In genomic region chr15:63615935-63616334, GRCh38 we compare ENCODE assay signal across 2 cellular contexts.
TF ChIP-seq lines count a peak whose summit lies in the region.

No MANE protein-coding gene starts in this region.

TF ChIP-seq in SK-N-SH, 30 proteins besides CTCF, POLR2A, EP300 and RAD21 (continued from another document):
- TF ChIP-seq MAX (IDR thresholded peaks at IDR 0.05; ENCODE audit: low read depth) (no peak), GATA2 (CRISPR knock-in tag; IDR thresholded peaks at IDR 0.05) (no peak), FOSL2 (IDR thresholded peaks at IDR 0.05; ENCODE audit: borderline replicate concordance, low read depth) (0 out of 2 replicates have a peak, but pooled peaks have one; percentile 4), NFIC (IDR thresholded peaks at IDR 0.05; ENCODE audit: borderline replicate concordance) (no peak)

TF ChIP-seq in SK-N-SH treated with all-trans-retinoic acid at 6 μM for 48 hours, 23 proteins besides CTCF, POLR2A, EP300 and RAD21 (continued from another document):
- TF ChIP-seq POU6F1 (CRISPR knock-in tag; IDR thresholded peaks at IDR 0.05; ENCODE audit: borderline replicate concordance, low read depth) (no peak), ARNTL (CRISPR knock-in tag; IDR thresholded peaks at IDR 0.05; ENCODE audit: borderline replicate concordance, low read depth) (no peak), ESRRG (CRISPR knock-in tag; IDR thresholded peaks at IDR 0.05) (no peak), CREB5 (CRISPR knock-in tag; IDR thresholded peaks at IDR 0.05; ENCODE audit: low read depth) (no peak)
